Comparison of ENCODE assay signal across 21 cellular contexts in genomic region chr13:50721664-50721976, GRCh38.
"Had no signal": no experiment of that assay in that cellular context is flagged by ENCODE, and none has a peak within 500 bp of the region (broad histone marks: within the 10 kb centered on the region; RNA-seq: fewer than 3 reads in every experiment).

No MANE protein-coding gene starts in this region.

- H3K27me3 Mint-ChIP-seq: memory B cell, progenitor cell of endocrine pancreas had no signal

- H3K27me3 ChIP-seq: foreskin keratinocyte, pancreas, stomach, transverse colon had no signal

- DNase-seq: effector CD4-positive, alpha-beta T cell; endodermal cell; foreskin keratinocyte; immature natural killer cell; left ventricle myocardium inferior; lower lobe of right lung; natural killer cell; nucleus accumbens; right cardiac atrium; small intestine; stimulated activated CD4-positive, alpha-beta T cell treated with anti-CD3 and anti-CD28 coated beads, Interleukin-12 subunit alpha, Interleukin-12 subunit beta, amount 100 ng/mL, for 4 hours; stimulated activated naive CD4-positive, alpha-beta T cell; stomach; substantia nigra; transverse colon had no signal

- H3K36me3 Mint-ChIP-seq: memory B cell, mesothelial cell of epicardium, natural killer cell had no signal

- H3K9me3 ChIP-seq: left ventricle myocardium inferior, lower lobe of right lung, pancreas, stomach, thoracic aorta, transverse colon had no signal

- H3K27ac ChIP-seq: foreskin keratinocyte, left ventricle myocardium inferior, lower lobe of right lung, pancreas, stomach, thoracic aorta, transverse colon had no signal

- H3K4me3 Mint-ChIP-seq: endodermal cell, immature natural killer cell, memory B cell, mesothelial cell of epicardium, natural killer cell, neural crest cell had no signal

- H3K36me3 ChIP-seq: left ventricle myocardium inferior, lower lobe of right lung, pancreas, stomach, thoracic aorta, transverse colon had no signal

- H3K4me1 Mint-ChIP-seq: endodermal cell, immature natural killer cell, mesothelial cell of epicardium, natural killer cell, neural crest cell had no signal

- H3K4me1 ChIP-seq: left ventricle myocardium inferior, lower lobe of right lung, pancreas, stomach, transverse colon had no signal

- H3K9me3 Mint-ChIP-seq: endodermal cell, memory B cell, mesothelial cell of epicardium, natural killer cell had no signal

- H3K4me3 ChIP-seq: left ventricle myocardium inferior, lower lobe of right lung, pancreas, stomach, thoracic aorta, transverse colon had no signal

- H3K27ac Mint-ChIP-seq: endodermal cell, immature natural killer cell, memory B cell, mesothelial cell of epicardium, natural killer cell, progenitor cell of endocrine pancreas had no signal
